In the genomic region with DNA sequence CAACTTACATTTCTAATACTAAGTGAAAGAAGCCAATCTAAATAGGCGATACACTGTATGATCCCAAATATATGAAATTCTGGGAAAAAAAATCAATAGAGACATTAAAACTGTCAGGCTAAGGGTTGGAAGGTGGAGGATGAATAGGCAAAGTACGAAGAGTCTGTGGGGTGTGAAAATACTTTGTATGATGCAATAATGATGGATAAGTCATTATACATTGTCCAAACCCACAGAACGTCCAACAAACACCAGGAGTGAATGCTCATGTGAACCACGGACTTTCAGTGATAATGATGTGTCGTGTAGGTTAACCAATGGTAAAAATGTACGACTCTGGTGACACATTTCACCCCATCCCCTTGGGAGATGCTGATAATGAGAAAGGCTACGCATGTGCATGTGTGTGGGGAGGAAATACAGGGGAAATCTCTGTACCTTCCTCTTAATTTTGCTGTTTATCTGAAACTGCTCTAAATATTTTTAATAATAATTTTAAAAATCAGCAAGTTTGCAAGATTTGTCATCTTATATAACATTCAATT, we compare ENCODE assay signal across 1 cellular context.
TF ChIP-seq lines count a peak whose summit lies in the region.

No MANE protein-coding gene starts in this region.

TF ChIP-seq in K562, 482 proteins besides CTCF, POLR2A, EP300 and RAD21 (continued from another document and continues in another):
- no peak for TF ChIP-seq ZBTB34 (CRISPR knock-in tag; IDR thresholded peaks at IDR 0.05)
- no peak for TF ChIP-seq MCM2 (IDR thresholded peaks at IDR 0.05; ENCODE audit: low read depth)
- TF ChIP-seq ZBTB11 (CRISPR knock-in tag; IDR thresholded peaks at IDR 0.05), result no peak
- TF ChIP-seq CEBPG (CRISPR knock-in tag; IDR thresholded peaks at IDR 0.05), result peak; percentile 21; the same call in 1 of the 2 replicates
- TF ChIP-seq CEBPG (tag; conservative IDR thresholded peaks at IDR 0.05 in 1 of 2, IDR thresholded peaks at IDR 0.05 in 1 of 2), result peak; percentile 72 to 73
- TF ChIP-seq, protein P1, sequence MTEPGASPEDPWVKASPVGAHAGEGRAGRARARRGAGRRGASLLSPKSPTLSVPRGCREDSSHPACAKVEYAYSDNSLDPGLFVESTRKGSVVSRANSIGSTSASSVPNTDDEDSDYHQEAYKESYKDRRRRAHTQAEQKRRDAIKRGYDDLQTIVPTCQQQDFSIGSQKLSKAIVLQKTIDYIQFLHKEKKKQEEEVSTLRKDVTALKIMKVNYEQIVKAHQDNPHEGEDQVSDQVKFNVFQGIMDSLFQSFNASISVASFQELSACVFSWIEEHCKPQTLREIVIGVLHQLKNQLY (CRISPR knock-in tag; conservative IDR thresholded peaks at IDR 0.05), result no peak
- TF ChIP-seq ZBTB17 (CRISPR knock-in tag; IDR thresholded peaks at IDR 0.05), result no peak
- no peak for TF ChIP-seq ZNF589 (CRISPR knock-in tag; IDR thresholded peaks at IDR 0.05; ENCODE audit: low read depth)
- TF ChIP-seq, protein P2, sequence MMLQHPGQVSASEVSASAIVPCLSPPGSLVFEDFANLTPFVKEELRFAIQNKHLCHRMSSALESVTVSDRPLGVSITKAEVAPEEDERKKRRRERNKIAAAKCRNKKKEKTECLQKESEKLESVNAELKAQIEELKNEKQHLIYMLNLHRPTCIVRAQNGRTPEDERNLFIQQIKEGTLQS (IDR thresholded peaks at IDR 0.05), result peak; percentile 71
- TF ChIP-seq, protein P2 (CRISPR knock-in tag; conservative IDR thresholded peaks at IDR 0.05), result no peak
- TF ChIP-seq ZNF830 (CRISPR knock-in tag; IDR thresholded peaks at IDR 0.05), result no peak
- no peak for TF ChIP-seq KDM2B (CRISPR knock-in tag; IDR thresholded peaks at IDR 0.05)
- peak; percentile 65 to 69 for TF ChIP-seq NRF1 (conservative IDR thresholded peaks at IDR 0.05 in 1 of 2, IDR thresholded peaks at IDR 0.05 in 1 of 2)
- no peak for TF ChIP-seq KDM4B (IDR thresholded peaks at IDR 0.05; ENCODE audit: borderline replicate concordance in 2 of 2, low read depth in 1 of 2)
- TF ChIP-seq GABPB2 (CRISPR knock-in tag; conservative IDR thresholded peaks at IDR 0.05), result no peak
- TF ChIP-seq MXI1 (IDR thresholded peaks at IDR 0.05; ENCODE audit: low read depth, low read length), result no peak
- TF ChIP-seq TAF1 (IDR thresholded peaks at IDR 0.05; ENCODE audit: control insufficient read depth, extremely low read depth, insufficient read depth, low read length, severe bottlenecking), result no peak
- no peak for TF ChIP-seq ZKSCAN1 (IDR thresholded peaks at IDR 0.05; ENCODE audit: low read depth, low read length)
- TF ChIP-seq, protein P3, sequence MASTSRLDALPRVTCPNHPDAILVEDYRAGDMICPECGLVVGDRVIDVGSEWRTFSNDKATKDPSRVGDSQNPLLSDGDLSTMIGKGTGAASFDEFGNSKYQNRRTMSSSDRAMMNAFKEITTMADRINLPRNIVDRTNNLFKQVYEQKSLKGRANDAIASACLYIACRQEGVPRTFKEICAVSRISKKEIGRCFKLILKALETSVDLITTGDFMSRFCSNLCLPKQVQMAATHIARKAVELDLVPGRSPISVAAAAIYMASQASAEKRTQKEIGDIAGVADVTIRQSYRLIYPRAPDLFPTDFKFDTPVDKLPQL (IDR thresholded peaks at IDR 0.05; ENCODE audit: extremely low read depth, insufficient read length), result no peak
- TF ChIP-seq SETDB1 (IDR thresholded peaks at IDR 0.05; ENCODE audit: low read length), result no peak
- no peak for TF ChIP-seq TAF7 (tag; IDR thresholded peaks at IDR 0.05)
- no peak for TF ChIP-seq U2AF1 (optimal IDR thresholded peaks at IDR 0.05; ENCODE audit: low read depth, low read length)
- no peak for TF ChIP-seq NONO (IDR thresholded peaks at IDR 0.05; ENCODE audit: low read depth in 2 of 2, low read length in 1 of 2)
- TF ChIP-seq ZNF518B (CRISPR knock-in tag; IDR thresholded peaks at IDR 0.05), result no peak
- TF ChIP-seq CEBPZ (IDR thresholded peaks at IDR 0.05; ENCODE audit: borderline replicate concordance, low read depth, low read length), result no peak
- 0 out of 2 replicates have a peak, but pooled peaks have one; percentile 35 for TF ChIP-seq ATF4 (CRISPR knock-in tag; IDR thresholded peaks at IDR 0.05)
- no peak for TF ChIP-seq JUND (IDR thresholded peaks at IDR 0.05; ENCODE audit: borderline replicate concordance, low read depth, low read length)
- TF ChIP-seq JUND (tag; IDR thresholded peaks at IDR 0.05; ENCODE audit: borderline replicate concordance, low read depth, low read length), result no peak
- TF ChIP-seq, protein P4, sequence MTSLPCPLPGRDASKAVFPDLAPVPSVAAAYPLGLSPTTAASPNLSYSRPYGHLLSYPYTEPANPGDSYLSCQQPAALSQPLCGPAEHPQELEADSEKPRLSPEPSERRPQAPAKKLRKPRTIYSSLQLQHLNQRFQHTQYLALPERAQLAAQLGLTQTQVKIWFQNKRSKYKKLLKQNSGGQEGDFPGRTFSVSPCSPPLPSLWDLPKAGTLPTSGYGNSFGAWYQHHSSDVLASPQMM (CRISPR knock-in tag; IDR thresholded peaks at IDR 0.05), result no peak
- TF ChIP-seq GTF2E2 (tag; IDR thresholded peaks at IDR 0.05), result no peak
- TF ChIP-seq DIDO1 (tag; IDR thresholded peaks at IDR 0.05; ENCODE audit: low read depth), result no peak
- no peak for TF ChIP-seq SMAD4 (CRISPR knock-in tag; conservative IDR thresholded peaks at IDR 0.05)
- no peak for TF ChIP-seq CBFA2T2 (conservative IDR thresholded peaks at IDR 0.05)
- TF ChIP-seq, protein P5, sequence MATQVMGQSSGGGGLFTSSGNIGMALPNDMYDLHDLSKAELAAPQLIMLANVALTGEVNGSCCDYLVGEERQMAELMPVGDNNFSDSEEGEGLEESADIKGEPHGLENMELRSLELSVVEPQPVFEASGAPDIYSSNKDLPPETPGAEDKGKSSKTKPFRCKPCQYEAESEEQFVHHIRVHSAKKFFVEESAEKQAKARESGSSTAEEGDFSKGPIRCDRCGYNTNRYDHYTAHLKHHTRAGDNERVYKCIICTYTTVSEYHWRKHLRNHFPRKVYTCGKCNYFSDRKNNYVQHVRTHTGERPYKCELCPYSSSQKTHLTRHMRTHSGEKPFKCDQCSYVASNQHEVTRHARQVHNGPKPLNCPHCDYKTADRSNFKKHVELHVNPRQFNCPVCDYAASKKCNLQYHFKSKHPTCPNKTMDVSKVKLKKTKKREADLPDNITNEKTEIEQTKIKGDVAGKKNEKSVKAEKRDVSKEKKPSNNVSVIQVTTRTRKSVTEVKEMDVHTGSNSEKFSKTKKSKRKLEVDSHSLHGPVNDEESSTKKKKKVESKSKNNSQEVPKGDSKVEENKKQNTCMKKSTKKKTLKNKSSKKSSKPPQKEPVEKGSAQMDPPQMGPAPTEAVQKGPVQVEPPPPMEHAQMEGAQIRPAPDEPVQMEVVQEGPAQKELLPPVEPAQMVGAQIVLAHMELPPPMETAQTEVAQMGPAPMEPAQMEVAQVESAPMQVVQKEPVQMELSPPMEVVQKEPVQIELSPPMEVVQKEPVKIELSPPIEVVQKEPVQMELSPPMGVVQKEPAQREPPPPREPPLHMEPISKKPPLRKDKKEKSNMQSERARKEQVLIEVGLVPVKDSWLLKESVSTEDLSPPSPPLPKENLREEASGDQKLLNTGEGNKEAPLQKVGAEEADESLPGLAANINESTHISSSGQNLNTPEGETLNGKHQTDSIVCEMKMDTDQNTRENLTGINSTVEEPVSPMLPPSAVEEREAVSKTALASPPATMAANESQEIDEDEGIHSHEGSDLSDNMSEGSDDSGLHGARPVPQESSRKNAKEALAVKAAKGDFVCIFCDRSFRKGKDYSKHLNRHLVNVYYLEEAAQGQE (CRISPR knock-in tag; IDR thresholded peaks at IDR 0.05; ENCODE audit: low read depth), result no peak
- TF ChIP-seq, protein P6, sequence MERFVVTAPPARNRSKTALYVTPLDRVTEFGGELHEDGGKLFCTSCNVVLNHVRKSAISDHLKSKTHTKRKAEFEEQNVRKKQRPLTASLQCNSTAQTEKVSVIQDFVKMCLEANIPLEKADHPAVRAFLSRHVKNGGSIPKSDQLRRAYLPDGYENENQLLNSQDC (CRISPR knock-in tag; IDR thresholded peaks at IDR 0.05), result no peak
- peak; percentile 69 for TF ChIP-seq CEBPB (tag; IDR thresholded peaks at IDR 0.05)
